Comparison of ENCODE assay signal across 25 cellular contexts in genomic region chr22:38966379-38966700, GRCh38. TPM values are rescaled to one million over a fixed set of nuclear protein-coding genes. Genes with fewer than 3 reads are reported as not detected.
DNase-seq lines count a peak whose midpoint lies in the region; ATAC-seq, FAIRE-seq and TF ChIP-seq lines count a peak whose summit lies in the region.
"Had no signal": no experiment of that assay in that cellular context is flagged by ENCODE, and none has a peak within 500 bp of the region (broad histone marks: within the 10 kb centered on the region; RNA-seq: fewer than 3 reads in every experiment).

No MANE protein-coding gene starts in this region.

- H3K4me1 ChIP-seq in K562 (replicated peaks in 1 of 2; ENCODE audit: control insufficient read depth in 2 of 2, insufficient read depth in 2 of 2, low read length in 2 of 2): peaks cover 10 to 37% of the 10 kb centered on the region in 2 experiments; a peak in 4 of 5 replicates
- peaks cover 2% of the 10 kb centered on the region for H3K4me1 ChIP-seq in mesenchymal stem cell (ENCODE audit: control insufficient read depth, insufficient read depth, low read depth, low read length)
- peaks cover 0 to 49% (median 18%) of the 10 kb centered on the region in 6 donors for H3K4me1 ChIP-seq in spleen
- H3K4me1 ChIP-seq: HAP-1 had no signal

- no peak overlapping the region for H2BK5ac ChIP-seq in mesenchymal stem cell (ENCODE audit: low read depth, low read length, poor library complexity, severe bottlenecking)

- H3K9me3 ChIP-seq in K562 (replicated peaks; ENCODE audit: control insufficient read depth, insufficient read depth, low read depth, low read length) (no peaks in the 10 kb centered on the region), mesenchymal stem cell (ENCODE audit: control insufficient read depth, low read length) (no peaks in the 10 kb centered on the region), spleen (no peaks in the 10 kb centered on the region)
- H3K9me3 ChIP-seq: HAP-1 had no signal

- TF ChIP-seq CTCF in CD14-positive monocyte (IDR thresholded peaks at IDR 0.05) (no peak), K562 (IDR thresholded peaks at IDR 0.05 in 2 of 3, conservative IDR thresholded peaks at IDR 0.05 in 1 of 3; ENCODE audit: insufficient read depth in 2 of 3, low read depth in 1 of 3, low read length in 3 of 3) (no peak), spleen (IDR thresholded peaks at IDR 0.05 in 8 of 11, conservative IDR thresholded peaks at IDR 0.05 in 3 of 11) (no peak), GM13976 (IDR thresholded peaks at IDR 0.05; ENCODE audit: borderline replicate concordance, control extremely low read depth, extremely low read depth, insufficient read depth, missing control alignments) (no peak)

- peak overlapping the region in 1 of 2 experiments; percentile 76; a peak in 1 of 4 replicates for H3K9ac ChIP-seq in K562 (ENCODE audit: insufficient read depth in 1 of 2, low read depth in 2 of 2, low read length in 2 of 2)
- H3K9ac ChIP-seq in mesenchymal stem cell (ENCODE audit: low read length): no peak overlapping the region

- no peak for TF ChIP-seq POLR2A in K562 (conservative IDR thresholded peaks at IDR 0.05)
- no peak for TF ChIP-seq POLR2A in spleen (IDR thresholded peaks at IDR 0.05)

- no peak overlapping the region for H3K14ac ChIP-seq in mesenchymal stem cell (ENCODE audit: low read length in 2 of 2)

- no peak overlapping the region for H3K27ac ChIP-seq in K562 (ENCODE audit: extremely low read depth, low read depth, low read length)
- H3K27ac ChIP-seq in mesenchymal stem cell (ENCODE audit: low read length, poor library complexity, severe bottlenecking): no peak overlapping the region
- H3K27ac ChIP-seq in spleen: peak overlapping the region in 2 of 8 donors; percentile 90 to 95

- BruUV-seq in K562 (replicated peaks; lab: Mats Ljungman, UMichigan): no TSS peak

- H3K27ac Mint-ChIP-seq in CD14-positive monocyte: peak overlapping the region; percentile 91 to 99 (median 97)
- H3K27ac Mint-ChIP-seq: CD4-positive, CD25-positive, alpha-beta regulatory T cell; CD8-positive, alpha-beta memory T cell had no signal

- no peak overlapping the region for H2BK15ac ChIP-seq in mesenchymal stem cell (ENCODE audit: low read depth, poor library complexity, severe bottlenecking)

- H3K4me1 Mint-ChIP-seq in CD14-positive monocyte: peaks cover 84% of the 10 kb centered on the region
- H3K4me1 Mint-ChIP-seq: CD8-positive, alpha-beta memory T cell had no signal

- peak; percentile 51 for ATAC-seq in K562
- ATAC-seq in GM21526 (IDR thresholded peaks at IDR 0.05; ENCODE audit: low FRiP score, unreplicated experiment): no peak
- ATAC-seq in GM21447 (IDR thresholded peaks at IDR 0.05; ENCODE audit: unreplicated experiment): no peak
- ATAC-seq: HepG2 had no signal

- peaks cover 0 to 26% of the 10 kb centered on the region in 2 experiments; a peak in 3 of 5 replicates for H3K27me3 ChIP-seq in K562 (ENCODE audit: control insufficient read depth in 2 of 2, insufficient read depth in 2 of 2, low read length in 2 of 2)
- H3K27me3 ChIP-seq in mesenchymal stem cell (ENCODE audit: control insufficient read depth in 1 of 2, insufficient read depth in 1 of 2, low read length in 2 of 2): peaks cover 58 to 72% of the 10 kb centered on the region in 2 experiments
- H3K27me3 ChIP-seq in spleen (replicated peaks in 1 of 7): peaks cover 0 to 38% (median 0%) of the 10 kb centered on the region in 7 donors

- POLR2A ChIA-PET in K562 (lab: Yijun Ruan, JAX): interaction anchor here (0.6 to 0.7 kb wide), 2 partner anchors 39 to 65 kb away, joined by 3 to 5 read pairs; no protein-coding TSS in a partner anchor

- H3K4me3 ChIP-seq in K562 (no peak overlapping the region), mesenchymal stem cell (ENCODE audit: insufficient read depth in 1 of 2, low read depth in 1 of 2, low read length in 2 of 2) (no peak overlapping the region), spleen (no peak overlapping the region)
- H3K4me3 ChIP-seq: GM12878, HAP-1 had no signal

- H2AFZ ChIP-seq in K562 (ENCODE audit: low read depth, low read length): no peak overlapping the region
- H2AFZ ChIP-seq in mesenchymal stem cell (ENCODE audit: low read depth, low read length): no peak overlapping the region

- no peak overlapping the region for H3K18ac ChIP-seq in mesenchymal stem cell (ENCODE audit: low read depth in 1 of 2, low read length in 2 of 2)

- in situ Hi-C loops in K562 (cut with MboI): no loop called here
- in situ Hi-C loops in GM13976 (cut with MboI; ENCODE audit: low sequenced_read_pairs, unreplicated experiment): no loop called here

- CTCF ChIA-PET in K562 (lab: Yijun Ruan, JAX; ENCODE audit: low intra/inter-chr PET ratio): no interaction called here

- peaks cover 4 to 8% (median 5%) of the 10 kb centered on the region in 3 donors for H3K27me3 Mint-ChIP-seq in CD14-positive monocyte (ENCODE audit: low read depth in 3 of 3)

- H2BK12ac ChIP-seq in mesenchymal stem cell (ENCODE audit: low read length in 2 of 2): no peak overlapping the region

- H4K20me1 ChIP-seq in K562 (replicated peaks; ENCODE audit: control insufficient read depth, insufficient read depth, low read length): no peaks in the 10 kb centered on the region

- H3K4ac ChIP-seq in mesenchymal stem cell (ENCODE audit: low read depth in 1 of 2, low read length in 2 of 2): no peak overlapping the region

- no peak overlapping the region for H2AK5ac ChIP-seq in mesenchymal stem cell (ENCODE audit: low read length, severe bottlenecking)

- no peak overlapping the region for H3K4me3 Mint-ChIP-seq in CD14-positive monocyte
- H3K4me3 Mint-ChIP-seq: CD4-positive, CD25-positive, alpha-beta regulatory T cell; CD8-positive, alpha-beta memory T cell had no signal

- no peak overlapping the region for H2BK120ac ChIP-seq in mesenchymal stem cell (ENCODE audit: low read depth, low read length)

- DNase-seq in CD14-positive monocyte (ENCODE audit: low spot score) (no peak), K562 (ENCODE audit: extremely low read depth in 1 of 4, low spot score in 3 of 4) (peak in 2 of 4 experiments; percentile 15 to 26), mesenchymal stem cell (no peak), spleen (peak; percentile 68), GM13976 (ENCODE audit: low spot score) (no peak), germinal center (ENCODE audit: low spot score) (no peak)
- DNase-seq: ACHN; AML-193; CD4-positive, CD25-positive, alpha-beta regulatory T cell; COR-L47; DMS 273 treated with DMSO at 0.1 percent for 48 hours; DMS53; DND-41; EL; GOT3 had no signal

- H3K79me1 ChIP-seq in mesenchymal stem cell (replicated peaks; ENCODE audit: low read length, poor library complexity, severe bottlenecking): no peaks in the 10 kb centered on the region

- peak overlapping the region; percentile 41; the same call in 1 of the 2 replicates for H3K4me2 ChIP-seq in K562 (ENCODE audit: insufficient read depth, low read length)
- H3K4me2 ChIP-seq in mesenchymal stem cell (ENCODE audit: low read length, poor library complexity, severe bottlenecking): no peak overlapping the region

- TF ChIP-seq EP300 in K562 (IDR thresholded peaks at IDR 0.05; ENCODE audit: low read length): no peak

- intact Hi-C loops in CD14-positive monocyte (cut with micrococcal nuclease): loop anchor here (2.0 to 5.0 kb wide), 3 partner anchors 14 to 94 kb away; partner anchors contain the start of gene CBX6 (in 1 of the 2)
- intact Hi-C loops in K562 (cut with micrococcal nuclease): no loop called here
- intact Hi-C loops in spleen (cut with DNase I; ENCODE audit: low total_unique reads): no loop called here

- 4% methylated on average over 5 of the region's 5 CpGs for WGBS in K562 (ENCODE audit: insufficient coverage, low coverage, missing lambda C conversion rate)
- 74% methylated on average over 4 of the region's 5 CpGs for WGBS in mesenchymal stem cell
- 53 to 66% (median 59%) methylated on average over 5 of the region's 5 CpGs; no CpG with 5 or more reads in 1 of the 5 donors for WGBS in spleen, 5 donors

- H4K8ac ChIP-seq in mesenchymal stem cell (ENCODE audit: low read length): no peak overlapping the region

- H3K36me3 ChIP-seq in K562 (ENCODE audit: control insufficient read depth, insufficient read depth, low read length) (no peaks in the 10 kb centered on the region), mesenchymal stem cell (ENCODE audit: control insufficient read depth in 1 of 2, insufficient read depth in 2 of 2, low read depth in 1 of 2, low read length in 2 of 2) (no peaks in the 10 kb centered on the region), spleen (peaks cover 0 to 26% (median 0%) of the 10 kb centered on the region in 6 donors)
- H3K36me3 ChIP-seq: HAP-1 had no signal

- H4K91ac ChIP-seq in mesenchymal stem cell (ENCODE audit: low read length): peak overlapping the region; percentile 68

- TF ChIP-seq RAD21 in K562 (CRISPR knock-in tag; conservative IDR thresholded peaks at IDR 0.05 in 1 of 2, IDR thresholded peaks at IDR 0.05 in 1 of 2): no peak

- H3K9me3 Mint-ChIP-seq in CD14-positive monocyte: peaks cover 0 to 5% (median 0%) of the 10 kb centered on the region in 7 donors
- H3K9me3 Mint-ChIP-seq: CD4-positive, CD25-positive, alpha-beta regulatory T cell; CD8-positive, alpha-beta memory T cell had no signal

- H3K9me1 ChIP-seq in K562 (ENCODE audit: control insufficient read depth, insufficient read depth, low read length): no peaks in the 10 kb centered on the region

- FAIRE-seq in K562 (lab: Jason Lieb, UNC): no peak
- FAIRE-seq: A204.1, GM12878, GM19239, HepG2 had no signal

- H3K23ac ChIP-seq in mesenchymal stem cell (ENCODE audit: low read length in 2 of 2): no peak overlapping the region

- H3K36me3 Mint-ChIP-seq in CD14-positive monocyte: peaks cover 42 to 48% of the 10 kb centered on the region in 2 donors
- H3K36me3 Mint-ChIP-seq: CD4-positive, CD25-positive, alpha-beta regulatory T cell; CD8-positive, alpha-beta memory T cell had no signal

- no peaks in the 10 kb centered on the region for H3K79me2 ChIP-seq in K562 (ENCODE audit: control insufficient read depth, insufficient read depth, low read length)

RNA-seq across cellular contexts. Expression of gene APOBEC3A, which starts 8.9 kb away (rescaled TPM):
- polyA plus RNA-seq in CD14-positive monocyte (100 to 1,000 TPM; 233 to 247 TPM), K562 (2011; rRNA removed) (not detected in 2 replicates), K562 (2014; fragmentation: Illumina TruSeq; extraction: Trizol) (not detected in 2 replicates), K562 (2014; fragmentation: Nextera tagmentation; extraction: Ambion mirVana) (under 1 TPM in 1 of 2 experiments, not detected in 1; 0.04 TPM), K562 (2014; rRNA removed) (not detected in 2 replicates), spleen (1 to 10 TPM; 1.2 to 5.6 (median 3.9) TPM)
- not detected in 2 replicates for total RNA-seq in K562 (2011; cell fraction: chromatin; rRNA removed; ENCODE audit: low replicate concordance)
- not detected in 2 replicates for total RNA-seq in K562 (2011; cell fraction: nucleolus; rRNA removed)
- total RNA-seq in K562 (2011; cell fraction: nucleoplasm; rRNA removed): not detected in 2 replicates
- total RNA-seq in K562 (2014; rRNA removed) (not detected in 2 replicates), K562 (2014; rRNA removed; fragmentation: Illumina TruSeq; extraction: Trizol) (not detected in 2 replicates), K562 (2015; rRNA removed; fragmentation: Illumina TruSeq; extraction: Trizol) (not detected in 2 replicates), K562 (2021) (not detected in 2 replicates), spleen (100 to 1,000 TPM in 2 of 7 donors, 10 to 100 TPM in 5; 18.6 to 163 (median 68.0) TPM)
- not detected in 2 replicates for polyA plus RNA-seq in K562 (2011; cell fraction: cytosol; rRNA removed)
- not detected in 2 replicates for polyA plus RNA-seq in K562 (2011; cell fraction: nucleus; rRNA removed)
- polyA plus RNA-seq in K562 (2012): not detected in 2 replicates
- not detected in 2 replicates for polyA minus RNA-seq in K562 (2011; rRNA and poly(A)+ RNA removed)
- polyA minus RNA-seq in K562 (2011; cell fraction: cytosol; rRNA and poly(A)+ RNA removed): not detected in 2 replicates
- not detected in 2 replicates for polyA minus RNA-seq in K562 (2011; cell fraction: nucleus; rRNA and poly(A)+ RNA removed)
- polyA plus RNA-seq in mesenchymal stem cell (2013, experiment 1 of 2): not detected
- polyA plus RNA-seq in mesenchymal stem cell (2013, experiment 2 of 2): not detected
- total RNA-seq: CD4-positive, CD25-positive, alpha-beta regulatory T cell; CD8-positive, alpha-beta memory T cell; G401; GM12878; HepG2 had no signal
- polyA plus RNA-seq: BJ; CD8-positive, alpha-beta memory T cell; HepG2 had no signal

RNA-seq across cellular contexts. Expression of gene APOBEC3B, which starts 15.8 kb away (rescaled TPM):
- 10 to 100 TPM in 1 of 2 donors, under 1 TPM in 1; 0.40 to 12.6 TPM for polyA plus RNA-seq in CD14-positive monocyte
- total RNA-seq in K562 (2011; cell fraction: chromatin; rRNA removed; ENCODE audit: low replicate concordance): 5.5 and 9.0 TPM in 2 replicates
- total RNA-seq in K562 (2011; cell fraction: nucleolus; rRNA removed): 9.2 and 9.3 TPM in 2 replicates
- 7.9 and 8.4 TPM in 2 replicates for total RNA-seq in K562 (2011; cell fraction: nucleoplasm; rRNA removed)
- total RNA-seq in K562 (2014; rRNA removed): 29.3 and 38.4 TPM in 2 replicates
- 6.6 and 6.8 TPM in 2 replicates for total RNA-seq in K562 (2014; rRNA removed; fragmentation: Illumina TruSeq; extraction: Trizol)
- total RNA-seq in K562 (2015; rRNA removed; fragmentation: Illumina TruSeq; extraction: Trizol): 5.9 and 7.1 TPM in 2 replicates
- 43.2 and 43.6 TPM in 2 replicates for total RNA-seq in K562 (2021)
- polyA plus RNA-seq in K562 (2011; rRNA removed): 16.7 and 39.5 TPM in 2 replicates
- polyA plus RNA-seq in K562 (2011; cell fraction: cytosol; rRNA removed): 27.9 and 68.7 TPM in 2 replicates
- polyA plus RNA-seq in K562 (2011; cell fraction: nucleus; rRNA removed): 10.0 and 16.1 TPM in 2 replicates
- 41.8 and 64.6 TPM in 2 replicates for polyA plus RNA-seq in K562 (2012)
- polyA plus RNA-seq in K562 (2014; fragmentation: Illumina TruSeq; extraction: Trizol): 57.9 and 62.9 TPM in 2 replicates
- 100 to 1,000 TPM; 160 to 166 TPM for polyA plus RNA-seq in K562 (2014; fragmentation: Nextera tagmentation; extraction: Ambion mirVana)
- 49.5 and 58.1 TPM in 2 replicates for polyA plus RNA-seq in K562 (2014; rRNA removed)
- polyA minus RNA-seq in K562 (2011; rRNA and poly(A)+ RNA removed): 12.6 and 31.1 TPM in 2 replicates
- polyA minus RNA-seq in K562 (2011; cell fraction: cytosol; rRNA and poly(A)+ RNA removed): 10.2 and 18.5 TPM in 2 replicates
- 3.0 TPM in 2 replicates for polyA minus RNA-seq in K562 (2011; cell fraction: nucleus; rRNA and poly(A)+ RNA removed)
- 5.4 TPM for polyA plus RNA-seq in mesenchymal stem cell (2013, experiment 1 of 2)
- polyA plus RNA-seq in mesenchymal stem cell (2013, experiment 2 of 2): 5.1 TPM
- total RNA-seq in spleen: 10 to 100 TPM in 1 of 7 donors, 1 to 10 TPM in 5, not detected in 1; 2.5 to 14.0 (median 7.2) TPM
- polyA plus RNA-seq in spleen: 1 to 10 TPM; 1.2 to 3.7 (median 2.1) TPM

RNA-seq across cellular contexts. Expression of gene APOBEC3C, which starts 47.7 kb away (rescaled TPM):
- 10 to 100 TPM; 69.4 to 86.3 TPM for polyA plus RNA-seq in CD14-positive monocyte
- total RNA-seq in K562 (2011; cell fraction: chromatin; rRNA removed; ENCODE audit: low replicate concordance): 12.1 and 20.9 TPM in 2 replicates
- 11.8 and 13.8 TPM in 2 replicates for total RNA-seq in K562 (2011; cell fraction: nucleolus; rRNA removed)
- total RNA-seq in K562 (2011; cell fraction: nucleoplasm; rRNA removed): 19.7 and 42.2 TPM in 2 replicates
- 12.4 and 15.1 TPM in 2 replicates for total RNA-seq in K562 (2014; rRNA removed)
- total RNA-seq in K562 (2014; rRNA removed; fragmentation: Illumina TruSeq; extraction: Trizol): 14.4 and 15.6 TPM in 2 replicates
- 15.8 and 15.9 TPM in 2 replicates for total RNA-seq in K562 (2015; rRNA removed; fragmentation: Illumina TruSeq; extraction: Trizol)
- 90.1 and 90.9 TPM in 2 replicates for total RNA-seq in K562 (2021)
- polyA plus RNA-seq in K562 (2011; rRNA removed): 44.4 and 54.7 TPM in 2 replicates
- 47.1 and 53.6 TPM in 2 replicates for polyA plus RNA-seq in K562 (2011; cell fraction: cytosol; rRNA removed)
- polyA plus RNA-seq in K562 (2011; cell fraction: nucleus; rRNA removed): 24.0 and 25.6 TPM in 2 replicates
- 76.3 and 80.4 TPM in 2 replicates for polyA plus RNA-seq in K562 (2012)
- polyA plus RNA-seq in K562 (2014; fragmentation: Illumina TruSeq; extraction: Trizol): 116 and 118 TPM in 2 replicates
- polyA plus RNA-seq in K562 (2014; fragmentation: Nextera tagmentation; extraction: Ambion mirVana): 100 to 1,000 TPM; 226 to 285 TPM
- 55.5 and 59.8 TPM in 2 replicates for polyA plus RNA-seq in K562 (2014; rRNA removed)
- polyA minus RNA-seq in K562 (2011; rRNA and poly(A)+ RNA removed): 24.1 and 28.9 TPM in 2 replicates
- polyA minus RNA-seq in K562 (2011; cell fraction: cytosol; rRNA and poly(A)+ RNA removed): 30.9 and 31.5 TPM in 2 replicates
- 4.7 and 7.6 TPM in 2 replicates for polyA minus RNA-seq in K562 (2011; cell fraction: nucleus; rRNA and poly(A)+ RNA removed)
- 121 TPM for polyA plus RNA-seq in mesenchymal stem cell (2013, experiment 1 of 2)
- polyA plus RNA-seq in mesenchymal stem cell (2013, experiment 2 of 2): 121 TPM
- total RNA-seq in spleen: 10 to 100 TPM; 23.5 to 72.4 (median 54.2) TPM
- polyA plus RNA-seq in spleen: 10 to 100 TPM; 42.8 to 60.3 (median 45.2) TPM

RNA-seq across cellular contexts. Expression of gene APOBEC3D, which starts 54.6 kb away (rescaled TPM):
- polyA plus RNA-seq in CD14-positive monocyte (1 to 10 TPM; 1.7 to 2.0 TPM), K562 (2011; rRNA removed) (5.1 and 6.0 TPM in 2 replicates), K562 (2014; fragmentation: Illumina TruSeq; extraction: Trizol) (6.6 and 7.4 TPM in 2 replicates), K562 (2014; fragmentation: Nextera tagmentation; extraction: Ambion mirVana) (1 to 10 TPM; 4.7 to 8.4 TPM), K562 (2014; rRNA removed) (4.4 and 6.0 TPM in 2 replicates), spleen (10 to 100 TPM in 1 of 3 donors, 1 to 10 TPM in 2; 4.5 to 12.7 (median 6.8) TPM)
- total RNA-seq in K562 (2011; cell fraction: chromatin; rRNA removed; ENCODE audit: low replicate concordance): 10.1 and 16.3 TPM in 2 replicates
- total RNA-seq in K562 (2011; cell fraction: nucleolus; rRNA removed): 8.8 and 9.8 TPM in 2 replicates
- total RNA-seq in K562 (2011; cell fraction: nucleoplasm; rRNA removed): 10.0 and 11.8 TPM in 2 replicates
- total RNA-seq in K562 (2014; rRNA removed) (4.3 and 6.4 TPM in 2 replicates), K562 (2014; rRNA removed; fragmentation: Illumina TruSeq; extraction: Trizol) (3.0 and 3.7 TPM in 2 replicates), K562 (2015; rRNA removed; fragmentation: Illumina TruSeq; extraction: Trizol) (6.4 and 6.8 TPM in 2 replicates), K562 (2021) (9.1 and 9.6 TPM in 2 replicates), spleen (10 to 100 TPM; 14.8 to 23.6 (median 17.6) TPM)
- polyA plus RNA-seq in K562 (2011; cell fraction: cytosol; rRNA removed): 4.1 and 8.9 TPM in 2 replicates
- 3.5 and 7.3 TPM in 2 replicates for polyA plus RNA-seq in K562 (2011; cell fraction: nucleus; rRNA removed)
- 7.0 and 7.2 TPM in 2 replicates for polyA plus RNA-seq in K562 (2012)
- polyA minus RNA-seq in K562 (2011; rRNA and poly(A)+ RNA removed): 6.0 and 7.8 TPM in 2 replicates
- 2.6 and 5.6 TPM in 2 replicates for polyA minus RNA-seq in K562 (2011; cell fraction: cytosol; rRNA and poly(A)+ RNA removed)
- polyA minus RNA-seq in K562 (2011; cell fraction: nucleus; rRNA and poly(A)+ RNA removed): 1.3 and 1.8 TPM in 2 replicates
- 5.2 TPM for polyA plus RNA-seq in mesenchymal stem cell (2013, experiment 1 of 2)
- 5.4 TPM for polyA plus RNA-seq in mesenchymal stem cell (2013, experiment 2 of 2)

Comparison
In these comparisons a context has a peak if more than half of its experiments do, and no peak if none do; other contexts are left out.
1. RNA of gene APOBEC3A, which starts 8.9 kb away (polyA plus RNA-seq): 233 to 247 TPM in CD14-positive monocyte; 1.2 to 5.6 TPM in spleen and 0.04 TPM in K562; every median in the first group is over 10 times any median in the second.
2. intact Hi-C loops: an anchor here in CD14-positive monocyte (2.0 to 5.0 kb wide); none called in K562 and spleen.